Comparison of ENCODE assay signal across 9 cellular contexts in the genomic region with DNA sequence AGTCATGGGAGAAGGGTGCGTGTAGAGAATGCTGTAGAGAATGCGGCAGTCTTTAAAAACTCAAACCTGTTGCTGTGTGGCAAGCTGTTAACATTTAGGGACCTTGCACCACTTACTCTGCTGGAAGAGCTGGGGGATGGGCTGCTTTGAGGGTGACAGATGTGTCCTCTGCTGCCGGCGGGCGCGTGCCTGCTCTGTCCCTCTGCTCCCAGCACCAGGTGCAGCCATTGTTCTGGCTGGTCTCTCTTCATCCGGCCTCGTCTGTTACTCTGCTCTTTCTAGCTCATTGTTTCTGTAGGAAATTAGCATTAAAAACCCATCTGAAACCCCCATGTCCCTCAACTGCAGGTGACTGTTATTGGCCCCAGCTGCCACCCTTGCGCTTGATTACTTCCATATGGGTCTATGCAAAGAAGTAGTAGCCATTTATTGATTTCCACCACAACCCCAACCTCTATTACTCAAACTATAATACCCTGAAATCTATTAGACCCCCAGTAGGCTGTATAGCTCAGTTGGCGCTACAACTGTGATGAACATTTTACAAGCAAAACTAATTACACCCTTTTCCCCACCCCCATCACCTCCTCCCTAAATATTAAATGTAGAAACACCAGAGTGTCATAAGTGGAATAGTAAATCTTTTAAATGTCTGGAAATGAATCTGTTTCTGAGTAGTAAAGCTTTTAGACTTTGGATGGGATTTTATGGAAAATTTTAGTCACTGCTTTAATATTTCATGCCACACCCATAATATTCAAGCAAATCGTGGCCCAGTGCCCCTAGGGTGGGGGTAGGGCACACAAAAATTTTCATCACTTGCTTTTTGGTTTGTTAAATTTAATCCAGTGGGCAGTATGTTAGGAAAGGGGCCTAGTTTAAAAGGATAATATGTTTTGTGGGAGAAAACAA.
DNase-seq lines count a peak whose midpoint lies in the region; ATAC-seq and TF ChIP-seq lines count a peak whose summit lies in the region.
"Had no signal": no experiment of that assay in that cellular context is flagged by ENCODE, and none has a peak within 500 bp of the region (broad histone marks: within the 10 kb centered on the region; RNA-seq: fewer than 3 reads in every experiment).

No MANE protein-coding gene starts in this region.

- peak; percentile 54 for DNase-seq in Right ventricle myocardium superior
- no peak for DNase-seq in cardiac septum (ENCODE audit: low spot score)
- no peak for DNase-seq in SK-N-MC (ENCODE audit: low read depth, low spot score)
- DNase-seq in iPS-NIHi11 (ENCODE audit: low spot score), result peak; percentile 76
- DNase-seq in brain microvascular endothelial cell, result no peak
- DNase-seq in cerebellum (ENCODE audit: low spot score), result no peak
- no peak for DNase-seq in activated CD8-positive, alpha-beta T cell treated with anti-CD3 and anti-CD28 coated beads, Interleukin-2, amount 10 ng/mL, durations not matched to agents 7 days and 5 days
- DNase-seq: stimulated activated CD8-positive, alpha-beta memory T cell treated with anti-CD3 and anti-CD28 coated beads, Interleukin-4, amount 100 ng/mL, for 48 hours had no signal

- POLR2A ChIA-PET in activated CD8-positive, alpha-beta T cell treated with anti-CD3 and anti-CD28 coated beads, Interleukin-2, amount 10 ng/mL, durations not matched to agents 7 days and 5 days (lab: Charles Lee), result no interaction called here

- CTCF ChIA-PET in activated CD8-positive, alpha-beta T cell treated with anti-CD3 and anti-CD28 coated beads, Interleukin-2, amount 10 ng/mL, durations not matched to agents 7 days and 5 days (lab: Charles Lee), result interaction anchor here (1.3 kb wide), 1 partner anchor 12 kb away, joined by 5 read pairs; no protein-coding TSS in a partner anchor

- no peaks in the 10 kb centered on the region for H3K9me3 ChIP-seq in SK-N-MC (ENCODE audit: low read depth, low read length)

- H3K9me3 Mint-ChIP-seq in activated CD8-positive, alpha-beta T cell treated with anti-CD3 and anti-CD28 coated beads, Interleukin-2, amount 10 ng/mL, durations not matched to agents 7 days and 5 days (ENCODE audit: insufficient read depth), result no peaks in the 10 kb centered on the region

- H3K27ac ChIP-seq in SK-N-MC, result peak overlapping the region; percentile 88
- H3K27ac ChIP-seq in brain microvascular endothelial cell, result no peak overlapping the region

- H3K27me3 ChIP-seq in brain microvascular endothelial cell (replicated peaks), result no peaks in the 10 kb centered on the region

- no peaks in the 10 kb centered on the region for H3K36me3 Mint-ChIP-seq in activated CD8-positive, alpha-beta T cell treated with anti-CD3 and anti-CD28 coated beads, Interleukin-2, amount 10 ng/mL, durations not matched to agents 7 days and 5 days (ENCODE audit: low read depth)

- H3K36me3 ChIP-seq in SK-N-MC (ENCODE audit: insufficient read depth, low read length), result no peaks in the 10 kb centered on the region
- no peaks in the 10 kb centered on the region for H3K36me3 ChIP-seq in brain microvascular endothelial cell (replicated peaks)

- H3K4me3 ChIP-seq in SK-N-MC (peak overlapping the region; percentile 51), brain microvascular endothelial cell (ENCODE audit: low read depth, low read length) (no peak overlapping the region)

- intact Hi-C loops in Right ventricle myocardium superior (cut with DNase I), result no loop called here
- intact Hi-C loops in cardiac septum (cut with DNase I), result no loop called here

- no peak for TF ChIP-seq CTCF in brain microvascular endothelial cell (IDR thresholded peaks at IDR 0.05; ENCODE audit: low read depth, low read length, missing control alignments)

- ATAC-seq in Right ventricle myocardium superior (ENCODE audit: poor library complexity), result peak; percentile 86
- ATAC-seq in HG03135 (IDR thresholded peaks at IDR 0.05; ENCODE audit: unreplicated experiment), result no peak
- no peak for ATAC-seq in activated CD8-positive, alpha-beta T cell treated with anti-CD3 and anti-CD28 coated beads, Interleukin-2, amount 10 ng/mL, durations not matched to agents 7 days and 5 days

- H3K9ac ChIP-seq in SK-N-MC (ENCODE audit: insufficient read length), result peak overlapping the region; percentile 59

- no peaks in the 10 kb centered on the region for H3K27me3 Mint-ChIP-seq in activated CD8-positive, alpha-beta T cell treated with anti-CD3 and anti-CD28 coated beads, Interleukin-2, amount 10 ng/mL, durations not matched to agents 7 days and 5 days (ENCODE audit: low read depth)

- no peak overlapping the region for H3K4me3 Mint-ChIP-seq in activated CD8-positive, alpha-beta T cell treated with anti-CD3 and anti-CD28 coated beads, Interleukin-2, amount 10 ng/mL, durations not matched to agents 7 days and 5 days

- H3K4me1 Mint-ChIP-seq in activated CD8-positive, alpha-beta T cell treated with anti-CD3 and anti-CD28 coated beads, Interleukin-2, amount 10 ng/mL, durations not matched to agents 7 days and 5 days (ENCODE audit: low read depth), result peaks cover 10% of the 10 kb centered on the region

- no peak overlapping the region for H3K27ac Mint-ChIP-seq in activated CD8-positive, alpha-beta T cell treated with anti-CD3 and anti-CD28 coated beads, Interleukin-2, amount 10 ng/mL, durations not matched to agents 7 days and 5 days

- in situ Hi-C loops in brain microvascular endothelial cell (cut with HindIII; ENCODE audit: low pct_ligation_motif_present, low sequenced_read_pairs), result no loop called here

Comparison
In these comparisons a context has a peak if more than half of its experiments do, and no peak if none do; other contexts are left out.
1. DNase-seq: peak in Right ventricle myocardium superior (single experiment) and iPS-NIHi11 (single experiment); none in cardiac septum (single experiment), SK-N-MC (single experiment), brain microvascular endothelial cell (single experiment), cerebellum (single experiment) and activated CD8-positive, alpha-beta T cell treated with anti-CD3 and anti-CD28 coated beads, Interleukin-2, amount 10 ng/mL, durations not matched to agents 7 days and 5 days (single experiment).